Comparison of ENCODE assay signal across 18 cellular contexts in the genomic region with DNA sequence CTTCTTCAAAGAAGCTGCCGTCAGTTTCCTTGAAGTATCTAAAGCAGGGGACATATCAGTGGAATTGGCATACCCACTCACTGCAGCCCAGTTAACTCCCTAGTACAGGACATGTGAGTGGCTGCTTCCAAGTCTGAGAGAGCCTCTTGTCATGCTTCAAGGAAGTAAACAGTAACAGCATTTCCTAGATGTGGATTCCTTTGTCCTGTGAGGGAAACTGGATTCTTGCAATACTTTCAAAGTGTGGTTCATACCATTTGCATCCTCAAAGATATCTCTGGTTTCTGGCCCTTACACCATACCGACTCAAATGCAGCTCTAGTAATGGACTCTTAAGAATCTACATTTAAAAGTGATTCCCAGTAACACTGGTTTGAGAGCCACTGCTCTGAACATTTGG.
"Had no signal": no experiment of that assay in that cellular context is flagged by ENCODE, and none has a peak within 500 bp of the region (broad histone marks: within the 10 kb centered on the region; RNA-seq: fewer than 3 reads in every experiment).

No MANE protein-coding gene starts in this region.

- H3K27ac ChIP-seq: ascending aorta, foreskin keratinocyte, heart right ventricle, left ventricle myocardium inferior, skin epidermis, stomach, thoracic aorta had no signal

- DNase-seq: activated CD4-positive, alpha-beta T cell treated with anti-CD3 and anti-CD28 coated beads, Interleukin-2, amount 50 U/mL, for 48 hours; activated CD4-positive, CD25-positive, alpha-beta regulatory T cell treated with anti-CD3 and anti-CD28 coated beads, Interleukin-2, amount 50 U/mL, for 72 hours; activated CD8-positive, alpha-beta memory T cell treated with anti-CD3 and anti-CD28 coated beads, Interleukin-2, amount 10 ng/mL, durations not matched to agents 7 days and 5 days; activated effector memory CD4-positive, alpha-beta T cell treated with anti-CD3 and anti-CD28 coated beads, Interleukin-2, amount 50 U/mL, for 16 hours; activated T-cell treated with anti-CD3 and anti-CD28 coated beads, Interleukin-2, amount 50 U/mL, for 24 hours; caudate nucleus; cortex of kidney; erythroblast; foreskin keratinocyte; heart right ventricle; islet precursor cell; left ventricle myocardium inferior; stomach; SW 1271 had no signal

- H3K27ac Mint-ChIP-seq: activated CD8-positive, alpha-beta memory T cell treated with anti-CD3 and anti-CD28 coated beads, Interleukin-2, amount 10 ng/mL, durations not matched to agents 7 days and 5 days; activated naive CD8-positive, alpha-beta T cell; activated T-cell treated with anti-CD3 and anti-CD28 coated beads, Interleukin-2, amount 50 U/mL, for 24 hours had no signal

- H3K27me3 Mint-ChIP-seq: activated CD8-positive, alpha-beta memory T cell treated with anti-CD3 and anti-CD28 coated beads, Interleukin-2, amount 10 ng/mL, durations not matched to agents 7 days and 5 days; activated naive CD8-positive, alpha-beta T cell; activated T-cell treated with anti-CD3 and anti-CD28 coated beads, Interleukin-2, amount 50 U/mL, for 24 hours had no signal

- H3K4me3 Mint-ChIP-seq: activated CD8-positive, alpha-beta memory T cell treated with anti-CD3 and anti-CD28 coated beads, Interleukin-2, amount 10 ng/mL, durations not matched to agents 7 days and 5 days; activated naive CD8-positive, alpha-beta T cell; activated T-cell treated with anti-CD3 and anti-CD28 coated beads, Interleukin-2, amount 50 U/mL, for 24 hours had no signal

- H3K4me1 Mint-ChIP-seq: activated CD8-positive, alpha-beta memory T cell treated with anti-CD3 and anti-CD28 coated beads, Interleukin-2, amount 10 ng/mL, durations not matched to agents 7 days and 5 days had no signal

- H3K4me3 ChIP-seq: ascending aorta, heart right ventricle, left ventricle myocardium inferior, skin epidermis, stomach, thoracic aorta had no signal

- H3K4me1 ChIP-seq: ascending aorta, foreskin keratinocyte, heart right ventricle, left ventricle myocardium inferior, stomach had no signal

- H3K27me3 ChIP-seq: ascending aorta, foreskin keratinocyte, heart right ventricle, stomach had no signal

- ATAC-seq: activated CD8-positive, alpha-beta memory T cell treated with anti-CD3 and anti-CD28 coated beads, Interleukin-2, amount 10 ng/mL, durations not matched to agents 7 days and 5 days; heart right ventricle had no signal

- H3K9me3 ChIP-seq: ascending aorta, left ventricle myocardium inferior, stomach, thoracic aorta had no signal
